17 cellular contexts compared by ENCODE assay signal in the genomic region with DNA sequence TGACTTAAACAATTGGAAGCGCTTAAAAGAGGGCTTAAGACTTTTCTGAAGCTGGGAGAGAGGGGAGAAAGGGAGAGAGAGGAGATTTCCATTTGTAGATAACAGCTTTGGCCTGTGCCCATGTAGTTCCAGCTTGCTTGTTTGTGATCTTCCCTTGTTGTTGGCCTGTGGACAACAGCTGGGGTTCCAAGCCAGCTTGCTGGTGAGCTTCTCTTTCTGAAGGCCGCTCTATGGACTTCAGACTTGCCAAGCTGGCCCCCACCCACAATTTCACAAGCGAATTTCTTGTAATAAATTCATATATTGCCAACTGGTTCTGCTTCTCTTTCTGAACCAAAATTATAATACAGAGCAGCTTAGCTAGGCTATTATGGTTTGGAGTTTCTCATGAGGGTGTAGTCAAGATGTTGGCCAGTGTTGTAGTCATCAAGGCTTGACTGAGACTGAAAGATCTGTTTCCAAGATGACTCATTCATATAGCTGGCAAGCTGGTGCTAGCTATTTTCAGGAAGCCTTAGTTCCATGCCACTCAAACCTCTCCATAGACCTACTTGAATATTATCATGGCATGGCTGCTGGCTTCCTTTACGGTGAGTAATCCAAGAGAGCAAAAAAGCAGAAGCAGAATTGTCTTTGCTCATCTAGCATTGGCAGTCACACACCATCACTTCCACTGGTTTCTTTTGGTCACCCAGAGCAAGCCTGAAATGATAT.
A peak's percentile ranks its signal among the peaks of the same experiment; 100 is the strongest.
DNase-seq lines count a peak whose midpoint lies in the region; ATAC-seq and TF ChIP-seq lines count a peak whose summit lies in the region.
"Had no signal": no experiment of that assay in that cellular context is flagged by ENCODE, and none has a peak within 500 bp of the region (broad histone marks: within the 10 kb centered on the region; RNA-seq: fewer than 3 reads in every experiment).

No MANE protein-coding gene starts in this region.

- no peaks in the 10 kb centered on the region for H3K79me2 ChIP-seq in fibroblast of lung (ENCODE audit: control insufficient read depth, insufficient read depth, low read length)
- H3K79me2 ChIP-seq: parathyroid adenoma had no signal

- H4K20me1 ChIP-seq in fibroblast of lung (ENCODE audit: control insufficient read depth, extremely low read depth, insufficient read depth, low read length): no peaks in the 10 kb centered on the region

- H3K9ac ChIP-seq in fibroblast of lung (ENCODE audit: insufficient read depth, low read length): no peak overlapping the region
- H3K9ac ChIP-seq: parathyroid adenoma had no signal

- peaks cover 3% of the 10 kb centered on the region for H3K36me3 Mint-ChIP-seq in activated T-cell treated with anti-CD3 and anti-CD28 coated beads, Interleukin-2, amount 50 U/mL, for 4 hours (ENCODE audit: insufficient read depth)

- H3K4me1 ChIP-seq in RWPE2 (ENCODE audit: insufficient read depth, poor library complexity, severe bottlenecking): peaks cover 23% of the 10 kb centered on the region
- no peaks in the 10 kb centered on the region for H3K4me1 ChIP-seq in fibroblast of lung (ENCODE audit: control insufficient read depth, extremely low read depth, insufficient read depth, low read length)
- H3K4me1 ChIP-seq in effector memory CD4-positive, alpha-beta T cell (ENCODE audit: control insufficient read depth, insufficient read depth, low read length, poor library complexity, severe bottlenecking): no peaks in the 10 kb centered on the region
- H3K4me1 ChIP-seq: parathyroid adenoma, uterus had no signal

- no peak for TF ChIP-seq CTCF in RWPE2 (IDR thresholded peaks at IDR 0.05; ENCODE audit: poor library complexity, severe bottlenecking)
- TF ChIP-seq CTCF in fibroblast of lung (conservative IDR thresholded peaks at IDR 0.05 in 1 of 2, IDR thresholded peaks at IDR 0.05 in 1 of 2; ENCODE audit: low read depth in 1 of 2, low read length in 2 of 2): no peak

- DNase-seq in AG08395 (ENCODE audit: low spot score): peak; percentile 64
- peak; percentile 88 for DNase-seq in HPDE6-E6E7 (ENCODE audit: extremely low spot score)
- DNase-seq in RWPE2 (ENCODE audit: low spot score): no peak
- DNase-seq in fibroblast of lung (ENCODE audit: low read depth in 2 of 2): peak; percentile 7 to 82
- DNase-seq in effector memory CD4-positive, alpha-beta T cell: no peak
- no peak for DNase-seq in SIG-M5 (lab: John Stamatoyannopoulos, UW)
- DNase-seq in activated T-cell treated with anti-CD3 and anti-CD28 coated beads, Interleukin-2, amount 50 U/mL, for 4 hours: no peak
- DNase-seq in stimulated activated CD4-positive, alpha-beta T cell treated with anti-CD3 and anti-CD28 coated beads, Interleukin-15, amount 100 ng/mL, for 24 hours: no peak
- DNase-seq: activated CD4-positive, alpha-beta T cell treated with anti-CD3 and anti-CD28 coated beads for 1 hour; activated T-cell treated with anti-CD3 and anti-CD28 coated beads, Interleukin-2, amount 50 U/mL, for 1 hour; anterior cingulate cortex; DND-41; effector memory CD8-positive, alpha-beta T cell; MM.1S; NCI-H526; uterus had no signal

- H3K9me3 Mint-ChIP-seq in activated T-cell treated with anti-CD3 and anti-CD28 coated beads, Interleukin-2, amount 50 U/mL, for 4 hours: peaks cover 31% of the 10 kb centered on the region

- H3K36me3 ChIP-seq in RWPE2 (ENCODE audit: low read depth) (no peaks in the 10 kb centered on the region), fibroblast of lung (ENCODE audit: control insufficient read depth, insufficient read depth, low read length) (no peaks in the 10 kb centered on the region)
- H3K36me3 ChIP-seq in effector memory CD4-positive, alpha-beta T cell (ENCODE audit: control insufficient read depth, insufficient read depth, low read length): no peaks in the 10 kb centered on the region
- H3K36me3 ChIP-seq: uterus had no signal

- H2AFZ ChIP-seq in fibroblast of lung (ENCODE audit: low read length): no peak overlapping the region
- H2AFZ ChIP-seq: parathyroid adenoma had no signal

- no peaks in the 10 kb centered on the region for H3K27me3 ChIP-seq in RWPE2 (ENCODE audit: insufficient read depth, poor library complexity, severe bottlenecking)
- H3K27me3 ChIP-seq in fibroblast of lung (ENCODE audit: control insufficient read depth, insufficient read depth, low read length): no peaks in the 10 kb centered on the region
- no peaks in the 10 kb centered on the region for H3K27me3 ChIP-seq in effector memory CD4-positive, alpha-beta T cell (replicated peaks; ENCODE audit: control insufficient read depth, insufficient read depth, low read length, poor library complexity, severe bottlenecking)
- H3K27me3 ChIP-seq: uterus had no signal

- no peaks in the 10 kb centered on the region for H3K4me1 Mint-ChIP-seq in activated T-cell treated with anti-CD3 and anti-CD28 coated beads, Interleukin-2, amount 50 U/mL, for 4 hours (ENCODE audit: low read depth)

- ATAC-seq in RWPE2 (ENCODE audit: low read depth): peak; percentile 95
- no peak for ATAC-seq in activated T-cell treated with anti-CD3 and anti-CD28 coated beads, Interleukin-2, amount 50 U/mL, for 4 hours
- ATAC-seq: effector memory CD8-positive, alpha-beta T cell had no signal

- peaks cover 5% of the 10 kb centered on the region for H3K27me3 Mint-ChIP-seq in activated T-cell treated with anti-CD3 and anti-CD28 coated beads, Interleukin-2, amount 50 U/mL, for 4 hours (ENCODE audit: low read depth)

- no peak overlapping the region for H3K4me3 Mint-ChIP-seq in activated T-cell treated with anti-CD3 and anti-CD28 coated beads, Interleukin-2, amount 50 U/mL, for 4 hours
- H3K4me3 Mint-ChIP-seq: effector memory CD8-positive, alpha-beta T cell had no signal

- H3K27ac ChIP-seq in RWPE2 (ENCODE audit: poor library complexity, severe bottlenecking) (peak overlapping the region; percentile 51), fibroblast of lung (ENCODE audit: insufficient read depth, low read length) (no peak overlapping the region)
- H3K27ac ChIP-seq in effector memory CD4-positive, alpha-beta T cell (ENCODE audit: insufficient read depth, low read length, poor library complexity, severe bottlenecking): no peak overlapping the region
- H3K27ac ChIP-seq: parathyroid adenoma, uterus had no signal

- H3K9me3 ChIP-seq in RWPE2 (ENCODE audit: severe bottlenecking): no peaks in the 10 kb centered on the region
- no peaks in the 10 kb centered on the region for H3K9me3 ChIP-seq in fibroblast of lung (ENCODE audit: control insufficient read depth, insufficient read depth, low read depth, low read length)
- H3K9me3 ChIP-seq in effector memory CD4-positive, alpha-beta T cell (ENCODE audit: control insufficient read depth, low read length): peaks cover 1% of the 10 kb centered on the region
- H3K9me3 ChIP-seq: uterus had no signal

- no peak overlapping the region for H3K4me2 ChIP-seq in fibroblast of lung (ENCODE audit: extremely low read depth, insufficient read depth, low read length)

- no peak overlapping the region for H3K4me3 ChIP-seq in RWPE2 (ENCODE audit: severe bottlenecking)
- no peak overlapping the region for H3K4me3 ChIP-seq in fibroblast of lung (replicated peaks in 1 of 4; ENCODE audit: control extremely low read depth in 1 of 4, insufficient read depth in 1 of 4, low read depth in 3 of 4, low read length in 4 of 4)
- H3K4me3 ChIP-seq in effector memory CD4-positive, alpha-beta T cell (ENCODE audit: insufficient read depth, low read depth, low read length, poor library complexity, severe bottlenecking): no peak overlapping the region
- H3K4me3 ChIP-seq: uterus had no signal

Comparison
In these comparisons a context has a peak if more than half of its experiments do, and no peak if none do; other contexts are left out.
1. DNase-seq: peak in AG08395 (single experiment), HPDE6-E6E7 (single experiment) and fibroblast of lung (2 of 2); none in RWPE2 (single experiment), effector memory CD4-positive, alpha-beta T cell (0 of 3), SIG-M5 (single experiment), activated T-cell treated with anti-CD3 and anti-CD28 coated beads, Interleukin-2, amount 50 U/mL, for 4 hours (single experiment) and stimulated activated CD4-positive, alpha-beta T cell treated with anti-CD3 and anti-CD28 coated beads, Interleukin-15, amount 100 ng/mL, for 24 hours (single experiment).